In genomic region chr9:128818099-128818838, GRCh38 we compare ENCODE assay signal across 8 cellular contexts. TPM values are rescaled to one million over a fixed set of nuclear protein-coding genes. Genes with fewer than 3 reads are reported as not detected.
DNase-seq lines count a peak whose midpoint lies in the region; ATAC-seq and TF ChIP-seq lines count a peak whose summit lies in the region.

ENDOG (plus strand) TSS chr9:128818500; CDS start chr9:128818685, 185 bp downstream.

- peak; percentile 91 for ATAC-seq in naive B cell (ENCODE audit: low read depth in 2 of 2)
- peak; percentile 97 for ATAC-seq in stimulated activated memory B cell treated with anti-CD40 and anti-IgM and Interleukin-4, amounts not matched to agents 10 μg/mL and 1 μg/mL and 100 μg/mL, for 72 hours

- 2% methylated on average over 43 to 48 of the region's 70 CpGs for WGBS in GM23248 (ENCODE audit: low coverage in 1 of 2, low lambda C conversion rate in 2 of 2, missing lambda C conversion rate in 2 of 2), 2 experiments

- H3K9me3 Mint-ChIP-seq in naive B cell = no peaks in the 10 kb centered on the region
- H3K9me3 Mint-ChIP-seq in stimulated activated memory B cell treated with anti-CD40 and anti-IgM and Interleukin-4, amounts not matched to agents 10 μg/mL and 1 μg/mL and 100 μg/mL, for 72 hours = no peaks in the 10 kb centered on the region

- peak; percentile 87 for TF ChIP-seq CTCF in LNCAP (IDR thresholded peaks at IDR 0.05)

- H4K20me1 ChIP-seq in GM23248 (ENCODE audit: insufficient read depth) = no peaks in the 10 kb centered on the region

- H3K79me2 ChIP-seq in GM23248 (ENCODE audit: insufficient read depth) = no peaks in the 10 kb centered on the region

- peaks cover 16 to 21% (median 18%) of the 10 kb centered on the region in 3 donors for H3K4me1 Mint-ChIP-seq in naive B cell
- peaks cover 38% of the 10 kb centered on the region for H3K4me1 Mint-ChIP-seq in stimulated activated memory B cell treated with anti-CD40 and anti-IgM and Interleukin-4, amounts not matched to agents 10 μg/mL and 1 μg/mL and 100 μg/mL, for 72 hours

- H3K36me3 ChIP-seq in GM23248 (ENCODE audit: low read depth) = no peaks in the 10 kb centered on the region

- DNase-seq in EL (peak; percentile 97), GM23248 (peak; percentile 98), RPMI8226 (peak; percentile 100), fibroblast of gingiva (ENCODE audit: low read depth) (peak; percentile 96), naive B cell (peak; percentile 97)
- peak; percentile 93 to 96 for DNase-seq in activated T-helper 1 cell treated with anti-CD3 and anti-CD28 coated beads, Interleukin-2, amount 50 U/mL, for 16 hours (ENCODE audit: low read depth in 1 of 2, low spot score in 1 of 2)

- H2AFZ ChIP-seq in GM23248 = peak within 1 kb of the TSS; percentile 95

- H3K9me2 ChIP-seq in GM23248 (ENCODE audit: insufficient read depth) = no peaks in the 10 kb centered on the region

- in situ Hi-C loops in GM23248 (cut with MboI) = no loop called here

- H3K9me3 ChIP-seq in GM23248 (ENCODE audit: low read depth) = no peaks in the 10 kb centered on the region

- H3K36me3 Mint-ChIP-seq in naive B cell = no peaks in the 10 kb centered on the region
- peaks cover 26% of the 10 kb centered on the region for H3K36me3 Mint-ChIP-seq in stimulated activated memory B cell treated with anti-CD40 and anti-IgM and Interleukin-4, amounts not matched to agents 10 μg/mL and 1 μg/mL and 100 μg/mL, for 72 hours

- peak within 1 kb of the TSS; percentile 81 to 95 (median 90) for H3K4me3 Mint-ChIP-seq in naive B cell
- peak within 1 kb of the TSS; percentile 83 for H3K4me3 Mint-ChIP-seq in stimulated activated memory B cell treated with anti-CD40 and anti-IgM and Interleukin-4, amounts not matched to agents 10 μg/mL and 1 μg/mL and 100 μg/mL, for 72 hours

- no peaks in the 10 kb centered on the region for H3F3A ChIP-seq in GM23248 (ENCODE audit: insufficient read depth)

- H3K9ac ChIP-seq in GM23248 = peak within 1 kb of the TSS; percentile 66

- no peaks in the 10 kb centered on the region for H3K27me3 ChIP-seq in GM23248 (replicated peaks; ENCODE audit: insufficient read depth)

- peaks cover 3% of the 10 kb centered on the region; the same call in 1 of the 2 replicates for H3K4me1 ChIP-seq in GM23248 (ENCODE audit: insufficient read depth)

- peak within 1 kb of the TSS; percentile 80 for H3K4me2 ChIP-seq in GM23248 (ENCODE audit: unreplicated experiment)

- H3K27me3 Mint-ChIP-seq in naive B cell = no peaks in the 10 kb centered on the region
- no peaks in the 10 kb centered on the region for H3K27me3 Mint-ChIP-seq in stimulated activated memory B cell treated with anti-CD40 and anti-IgM and Interleukin-4, amounts not matched to agents 10 μg/mL and 1 μg/mL and 100 μg/mL, for 72 hours

- H3K4me3 ChIP-seq in GM23248 = peak within 1 kb of the TSS; percentile 80

- peak within 1 kb of the TSS; percentile 46 for H3K27ac ChIP-seq in GM23248

- peak within 1 kb of the TSS; percentile 61 to 91 (median 76) for H3K27ac Mint-ChIP-seq in naive B cell
- H3K27ac Mint-ChIP-seq in stimulated activated memory B cell treated with anti-CD40 and anti-IgM and Interleukin-4, amounts not matched to agents 10 μg/mL and 1 μg/mL and 100 μg/mL, for 72 hours = peak within 1 kb of the TSS; percentile 74

RNA-seq across cellular contexts. Expression of gene ENDOG, which starts in this region (rescaled TPM):
- 11.6 and 26.7 TPM in 2 replicates for total RNA-seq in GM23248 (2014; rRNA removed; shearing (Covaris generic))
- polyA plus RNA-seq in GM23248 (2016; fragmentation: Nextera tagmentation; extraction: Ambion mirVana) (21.3 and 21.4 TPM in 2 replicates), naive B cell (ENCODE audit: low read depth in 6 of 6) (10 to 100 TPM in 4 of 6 donors, 1 to 10 TPM in 2; 5.0 to 17.8 (median 14.7) TPM)

Comparison
In these comparisons a context has a peak if more than half of its experiments do, and no peak if none do; other contexts are left out.
1. Peak in every context shown above with its lines: DNase-seq, ATAC-seq, H3K4me3 ChIP-seq and H3K27ac ChIP-seq.